ENCODE assay signal across 5 cellular contexts in the genomic region with DNA sequence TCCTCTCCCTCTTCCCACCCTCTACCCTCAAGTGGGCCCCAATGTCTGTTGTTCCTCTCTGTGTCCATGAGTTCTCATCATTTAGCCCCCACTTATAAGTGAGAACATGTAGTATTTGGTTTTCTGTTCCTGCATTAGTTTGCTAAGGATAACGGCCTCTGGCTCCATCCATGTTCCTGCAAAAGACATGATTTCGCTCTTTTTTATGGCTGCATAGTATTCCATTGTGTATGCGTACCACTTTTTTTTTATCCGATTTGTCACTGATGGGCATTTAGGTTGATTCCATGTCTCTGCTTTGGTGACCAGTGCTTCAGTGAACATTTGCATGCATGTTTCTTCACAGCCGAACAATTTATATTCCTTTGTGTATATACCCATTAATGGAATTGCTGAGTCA.
A peak's percentile ranks its signal among the peaks of the same experiment; 100 is the strongest.
TF ChIP-seq lines count a peak whose summit lies in the region.

No MANE protein-coding gene starts in this region.

TF ChIP-seq in SK-N-SH treated with all-trans-retinoic acid at 6 μM for 48 hours, 23 proteins besides CTCF, POLR2A, EP300 and RAD21:
- TF ChIP-seq ZC3H10 (CRISPR knock-in tag; IDR thresholded peaks at IDR 0.05) (no peak), ZNF8 (CRISPR knock-in tag; IDR thresholded peaks at IDR 0.05) (peak; percentile 98)
TF ChIP-seq in SK-N-SH treated with all-trans-retinoic acid at 6 μM for 48 hours: peak in this region for 1.

TF ChIP-seq in SK-N-SH, 30 proteins besides CTCF, POLR2A, EP300 and RAD21:
- TF ChIP-seq RFX5 (IDR thresholded peaks at IDR 0.05; ENCODE audit: low read length) (no peak), SMC3 (IDR thresholded peaks at IDR 0.05; ENCODE audit: low read depth, low read length) (no peak), RXRA (IDR thresholded peaks at IDR 0.05; ENCODE audit: borderline replicate concordance, low read depth) (no peak), GATA2 (CRISPR knock-in tag; IDR thresholded peaks at IDR 0.05) (no peak), TAF1 (IDR thresholded peaks at IDR 0.05; ENCODE audit: borderline replicate concordance, low read depth, low read length) (no peak), CHD2 (IDR thresholded peaks at IDR 0.05; ENCODE audit: low read length, partially characterized antibody) (no peak)
- TF ChIP-seq, protein P1, sequence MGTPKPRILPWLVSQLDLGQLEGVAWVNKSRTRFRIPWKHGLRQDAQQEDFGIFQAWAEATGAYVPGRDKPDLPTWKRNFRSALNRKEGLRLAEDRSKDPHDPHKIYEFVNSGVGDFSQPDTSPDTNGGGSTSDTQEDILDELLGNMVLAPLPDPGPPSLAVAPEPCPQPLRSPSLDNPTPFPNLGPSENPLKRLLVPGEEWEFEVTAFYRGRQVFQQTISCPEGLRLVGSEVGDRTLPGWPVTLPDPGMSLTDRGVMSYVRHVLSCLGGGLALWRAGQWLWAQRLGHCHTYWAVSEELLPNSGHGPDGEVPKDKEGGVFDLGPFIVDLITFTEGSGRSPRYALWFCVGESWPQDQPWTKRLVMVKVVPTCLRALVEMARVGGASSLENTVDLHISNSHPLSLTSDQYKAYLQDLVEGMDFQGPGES (IDR thresholded peaks at IDR 0.05; ENCODE audit: low read depth, low read length) = no peak

TF ChIP-seq in A549, 52 proteins besides CTCF, POLR2A, EP300 and RAD21:
- TF ChIP-seq ZC3H11A (IDR thresholded peaks at IDR 0.05) = no peak
- peak; percentile 46; the same call in 1 of the 2 replicates for TF ChIP-seq CHD4 (IDR thresholded peaks at IDR 0.05; ENCODE audit: borderline replicate concordance)

TF ChIP-seq in WTC11, 78 proteins besides CTCF, POLR2A, EP300 and RAD21:
- TF ChIP-seq, protein P2, sequence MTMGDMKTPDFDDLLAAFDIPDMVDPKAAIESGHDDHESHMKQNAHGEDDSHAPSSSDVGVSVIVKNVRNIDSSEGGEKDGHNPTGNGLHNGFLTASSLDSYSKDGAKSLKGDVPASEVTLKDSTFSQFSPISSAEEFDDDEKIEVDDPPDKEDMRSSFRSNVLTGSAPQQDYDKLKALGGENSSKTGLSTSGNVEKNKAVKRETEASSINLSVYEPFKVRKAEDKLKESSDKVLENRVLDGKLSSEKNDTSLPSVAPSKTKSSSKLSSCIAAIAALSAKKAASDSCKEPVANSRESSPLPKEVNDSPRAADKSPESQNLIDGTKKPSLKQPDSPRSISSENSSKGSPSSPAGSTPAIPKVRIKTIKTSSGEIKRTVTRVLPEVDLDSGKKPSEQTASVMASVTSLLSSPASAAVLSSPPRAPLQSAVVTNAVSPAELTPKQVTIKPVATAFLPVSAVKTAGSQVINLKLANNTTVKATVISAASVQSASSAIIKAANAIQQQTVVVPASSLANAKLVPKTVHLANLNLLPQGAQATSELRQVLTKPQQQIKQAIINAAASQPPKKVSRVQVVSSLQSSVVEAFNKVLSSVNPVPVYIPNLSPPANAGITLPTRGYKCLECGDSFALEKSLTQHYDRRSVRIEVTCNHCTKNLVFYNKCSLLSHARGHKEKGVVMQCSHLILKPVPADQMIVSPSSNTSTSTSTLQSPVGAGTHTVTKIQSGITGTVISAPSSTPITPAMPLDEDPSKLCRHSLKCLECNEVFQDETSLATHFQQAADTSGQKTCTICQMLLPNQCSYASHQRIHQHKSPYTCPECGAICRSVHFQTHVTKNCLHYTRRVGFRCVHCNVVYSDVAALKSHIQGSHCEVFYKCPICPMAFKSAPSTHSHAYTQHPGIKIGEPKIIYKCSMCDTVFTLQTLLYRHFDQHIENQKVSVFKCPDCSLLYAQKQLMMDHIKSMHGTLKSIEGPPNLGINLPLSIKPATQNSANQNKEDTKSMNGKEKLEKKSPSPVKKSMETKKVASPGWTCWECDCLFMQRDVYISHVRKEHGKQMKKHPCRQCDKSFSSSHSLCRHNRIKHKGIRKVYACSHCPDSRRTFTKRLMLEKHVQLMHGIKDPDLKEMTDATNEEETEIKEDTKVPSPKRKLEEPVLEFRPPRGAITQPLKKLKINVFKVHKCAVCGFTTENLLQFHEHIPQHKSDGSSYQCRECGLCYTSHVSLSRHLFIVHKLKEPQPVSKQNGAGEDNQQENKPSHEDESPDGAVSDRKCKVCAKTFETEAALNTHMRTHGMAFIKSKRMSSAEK (CRISPR knock-in tag; IDR thresholded peaks at IDR 0.05; ENCODE audit: borderline replicate concordance) = no peak
- TF ChIP-seq ESRRA (CRISPR knock-in tag; IDR thresholded peaks at IDR 0.05; ENCODE audit: borderline replicate concordance) (no peak), MYBL2 (CRISPR knock-in tag; IDR thresholded peaks at IDR 0.05) (no peak), MXD4 (CRISPR knock-in tag; IDR thresholded peaks at IDR 0.05; ENCODE audit: borderline replicate concordance) (no peak), GTF2I (CRISPR knock-in tag; conservative IDR thresholded peaks at IDR 0.05) (peak; percentile 69; the same call in 1 of the 2 replicates), NR2C2 (CRISPR knock-in tag; IDR thresholded peaks at IDR 0.05) (no peak), OVOL2 (CRISPR knock-in tag; IDR thresholded peaks at IDR 0.05; ENCODE audit: borderline replicate concordance) (no peak), HMGA2 (CRISPR knock-in tag; IDR thresholded peaks at IDR 0.05) (no peak)

TF ChIP-seq in H1, 55 proteins besides CTCF, POLR2A, EP300 and RAD21:
- TF ChIP-seq POU5F1 (IDR thresholded peaks at IDR 0.05; ENCODE audit: low read depth, low read length) (no peak), KDM1A (IDR thresholded peaks at IDR 0.05; ENCODE audit: borderline replicate concordance, low read length) (peak; percentile 76; the same call in 1 of the 2 replicates), CHD1 (IDR thresholded peaks at IDR 0.05; ENCODE audit: low read depth, low read length) (no peak), KDM4A (IDR thresholded peaks at IDR 0.05; ENCODE audit: low read depth, low read length, severe bottlenecking) (no peak), ASH2L (IDR thresholded peaks at IDR 0.05; ENCODE audit: low read length) (no peak)
